Comparison of ENCODE assay signal across 1 cellular context in the genomic region with DNA sequence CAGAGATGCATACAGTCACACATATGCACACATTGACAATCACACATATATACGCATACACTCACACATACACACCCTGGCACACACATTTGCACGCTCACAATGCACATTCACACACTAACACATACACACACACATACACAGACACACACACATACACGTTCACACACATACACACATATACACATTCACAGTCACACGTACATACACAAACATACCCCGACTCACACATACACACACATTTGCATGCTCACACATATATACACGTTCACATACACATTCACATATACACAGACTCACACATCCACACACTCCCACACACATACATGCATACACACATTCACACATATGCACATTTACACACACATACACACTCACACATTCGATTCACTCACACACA.
TF ChIP-seq lines count a peak whose summit lies in the region.

No MANE protein-coding gene starts in this region.

TF ChIP-seq in HEK293, 187 proteins besides CTCF, POLR2A, EP300 and RAD21 (continued from another document):
- TF ChIP-seq, protein P1, sequence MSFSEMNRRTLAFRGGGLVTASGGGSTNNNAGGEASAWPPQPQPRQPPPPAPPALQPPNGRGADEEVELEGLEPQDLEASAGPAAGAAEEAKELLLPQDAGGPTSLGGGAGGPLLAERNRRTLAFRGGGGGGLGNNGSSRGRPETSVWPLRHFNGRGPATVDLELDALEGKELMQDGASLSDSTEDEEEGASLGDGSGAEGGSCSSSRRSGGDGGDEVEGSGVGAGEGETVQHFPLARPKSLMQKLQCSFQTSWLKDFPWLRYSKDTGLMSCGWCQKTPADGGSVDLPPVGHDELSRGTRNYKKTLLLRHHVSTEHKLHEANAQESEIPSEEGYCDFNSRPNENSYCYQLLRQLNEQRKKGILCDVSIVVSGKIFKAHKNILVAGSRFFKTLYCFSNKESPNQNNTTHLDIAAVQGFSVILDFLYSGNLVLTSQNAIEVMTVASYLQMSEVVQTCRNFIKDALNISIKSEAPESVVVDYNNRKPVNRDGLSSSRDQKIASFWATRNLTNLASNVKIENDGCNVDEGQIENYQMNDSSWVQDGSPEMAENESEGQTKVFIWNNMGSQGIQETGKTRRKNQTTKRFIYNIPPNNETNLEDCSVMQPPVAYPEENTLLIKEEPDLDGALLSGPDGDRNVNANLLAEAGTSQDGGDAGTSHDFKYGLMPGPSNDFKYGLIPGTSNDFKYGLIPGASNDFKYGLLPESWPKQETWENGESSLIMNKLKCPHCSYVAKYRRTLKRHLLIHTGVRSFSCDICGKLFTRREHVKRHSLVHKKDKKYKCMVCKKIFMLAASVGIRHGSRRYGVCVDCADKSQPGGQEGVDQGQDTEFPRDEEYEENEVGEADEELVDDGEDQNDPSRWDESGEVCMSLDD (tag by site-specific recombination; IDR thresholded peaks at IDR 0.05), result 0 out of 2 replicates have a peak, but pooled peaks have one; percentile 33
- peak; percentile 89 for TF ChIP-seq ZSCAN4 (tag by site-specific recombination; IDR thresholded peaks at IDR 0.05)
- no peak for TF ChIP-seq ZXDB (tag by site-specific recombination; IDR thresholded peaks at IDR 0.05)
- no peak for TF ChIP-seq KLF16 (tag by site-specific recombination; IDR thresholded peaks at IDR 0.05)
- no peak for TF ChIP-seq ZNF274 (IDR thresholded peaks at IDR 0.05; ENCODE audit: low read length)
- 0 out of 2 replicates have a peak, but pooled peaks have one; percentile 40 for TF ChIP-seq ZNF274 (tag by site-specific recombination; IDR thresholded peaks at IDR 0.05; ENCODE audit: borderline replicate concordance)
- TF ChIP-seq ZNF248 (tag by site-specific recombination; IDR thresholded peaks at IDR 0.05), result no peak
- TF ChIP-seq ZNF549 (tag by site-specific recombination; IDR thresholded peaks at IDR 0.05), result no peak
- no peak for TF ChIP-seq ZNF629 (tag by site-specific recombination; IDR thresholded peaks at IDR 0.05)
- no peak for TF ChIP-seq ZNF610 (tag by site-specific recombination; IDR thresholded peaks at IDR 0.05; ENCODE audit: borderline replicate concordance)
- no peak for TF ChIP-seq ZNF341 (tag by site-specific recombination; IDR thresholded peaks at IDR 0.05; ENCODE audit: low read depth)
- no peak for TF ChIP-seq AEBP2 (tag by site-specific recombination; IDR thresholded peaks at IDR 0.05; ENCODE audit: borderline replicate concordance)
